ENCODE assay signal across 18 cellular contexts in genomic region chr13:66503890-66504289, GRCh38.
DNase-seq lines count a peak whose midpoint lies in the region; ATAC-seq and TF ChIP-seq lines count a peak whose summit lies in the region.
"Had no signal": no experiment of that assay in that cellular context is flagged by ENCODE, and none has a peak within 500 bp of the region (broad histone marks: within the 10 kb centered on the region; RNA-seq: fewer than 3 reads in every experiment).

No MANE protein-coding gene starts in this region.

- no peaks in the 10 kb centered on the region for H3K36me3 Mint-ChIP-seq in neural progenitor cell
- H3K36me3 Mint-ChIP-seq: CD4-positive, alpha-beta memory T cell had no signal

- H3K4me1 ChIP-seq in HAP-1: peaks cover 17% of the 10 kb centered on the region
- no peaks in the 10 kb centered on the region for H3K4me1 ChIP-seq in hepatocyte (ENCODE audit: insufficient read depth)
- peaks cover 18% of the 10 kb centered on the region for H3K4me1 ChIP-seq in neural progenitor cell
- H3K4me1 ChIP-seq: BE2C had no signal

- DNase-seq in HAP-1 (ENCODE audit: low spot score in 2 of 2): peak; percentile 33 to 48
- DNase-seq in NCI-H69 (lab: John Stamatoyannopoulos, UW): peak; percentile 88
- peak; percentile 15 for DNase-seq in hepatocyte (ENCODE audit: low spot score)
- DNase-seq in neural progenitor cell (ENCODE audit: low spot score): peak; percentile 52
- DNase-seq in GF-D8 (lab: John Stamatoyannopoulos, UW): no peak
- DNase-seq: BE2C; CD4-positive, alpha-beta memory T cell; DND-41; GM23248; KG1; MM.1S; NCI-H1105; NCI-H187 treated with DMSO at 0.1 percent for 48 hours; NCI-H524; NK-92 treated with Interleukin-12 subunit alpha and Interleukin-12 subunit beta, amount 100 ng/mL, for 24 hours had no signal

- no peaks in the 10 kb centered on the region for H3K27me3 ChIP-seq in HAP-1 (ENCODE audit: low read depth)
- no peaks in the 10 kb centered on the region for H3K27me3 ChIP-seq in hepatocyte
- no peaks in the 10 kb centered on the region for H3K27me3 ChIP-seq in neural progenitor cell
- H3K27me3 ChIP-seq: BE2C had no signal

- peaks cover 2% of the 10 kb centered on the region for H3K9me3 Mint-ChIP-seq in neural progenitor cell

- H3K9me2 ChIP-seq in hepatocyte (replicated peaks; ENCODE audit: insufficient read depth): no peaks in the 10 kb centered on the region

- H3K4me3 Mint-ChIP-seq in neural progenitor cell: no peak overlapping the region
- H3K4me3 Mint-ChIP-seq: CD4-positive, alpha-beta memory T cell had no signal

- no peaks in the 10 kb centered on the region for H4K20me1 ChIP-seq in hepatocyte (ENCODE audit: insufficient read depth, poor library complexity, severe bottlenecking)
- H4K20me1 ChIP-seq in neural progenitor cell (ENCODE audit: low read depth): no peaks in the 10 kb centered on the region

- H3K79me2 ChIP-seq in hepatocyte (no peaks in the 10 kb centered on the region), neural progenitor cell (ENCODE audit: low read depth) (no peaks in the 10 kb centered on the region)

- in situ Hi-C loops in HAP-1 (cut with MboI; ENCODE audit: low sequenced_read_pairs): no loop called here

- H3K27ac Mint-ChIP-seq in neural progenitor cell: no peak overlapping the region
- H3K27ac Mint-ChIP-seq: CD4-positive, alpha-beta memory T cell had no signal

- H3K9me3 ChIP-seq in HAP-1 (no peaks in the 10 kb centered on the region), hepatocyte (ENCODE audit: low read depth) (no peaks in the 10 kb centered on the region), neural progenitor cell (ENCODE audit: low read depth) (no peaks in the 10 kb centered on the region)
- H3K9me3 ChIP-seq: BE2C had no signal

- H3K4me2 ChIP-seq in hepatocyte: no peak overlapping the region
- H3K4me2 ChIP-seq in neural progenitor cell: peak overlapping the region; percentile 21

- H3K27ac ChIP-seq in hepatocyte (no peak overlapping the region), neural progenitor cell (no peak overlapping the region)
- H3K27ac ChIP-seq: GM23248, HL-60 had no signal

- no peak for TF ChIP-seq CTCF in hepatocyte (IDR thresholded peaks at IDR 0.05; ENCODE audit: poor library complexity)
- no peak for TF ChIP-seq CTCF in neural progenitor cell (IDR thresholded peaks at IDR 0.05)

- no peak overlapping the region for H3K4me3 ChIP-seq in HAP-1
- H3K4me3 ChIP-seq in hepatocyte: no peak overlapping the region
- no peak overlapping the region for H3K4me3 ChIP-seq in neural progenitor cell
- H3K4me3 ChIP-seq: GM23248 had no signal

- no peaks in the 10 kb centered on the region for H3K36me3 ChIP-seq in HAP-1 (replicated peaks)
- H3K36me3 ChIP-seq in hepatocyte (replicated peaks; ENCODE audit: insufficient read depth, low read depth): no peaks in the 10 kb centered on the region
- H3K36me3 ChIP-seq in neural progenitor cell: no peaks in the 10 kb centered on the region
- H3K36me3 ChIP-seq: BE2C had no signal

- ATAC-seq in HG03108 (IDR thresholded peaks at IDR 0.05; ENCODE audit: unreplicated experiment) (no peak), GM21723 (IDR thresholded peaks at IDR 0.05; ENCODE audit: unreplicated experiment) (no peak)

- WGBS in hepatocyte (ENCODE audit: low lambda C conversion rate, missing lambda C conversion rate): 45% methylated on average over 6 of the region's 6 CpGs

- no peaks in the 10 kb centered on the region for H3K27me3 Mint-ChIP-seq in neural progenitor cell (ENCODE audit: insufficient read depth, low read depth)
- H3K27me3 Mint-ChIP-seq: CD4-positive, alpha-beta memory T cell had no signal

- H3K9ac ChIP-seq in neural progenitor cell: no peak overlapping the region
- H3K9ac ChIP-seq: GM23248 had no signal

- H2AFZ ChIP-seq in hepatocyte (no peak overlapping the region), neural progenitor cell (replicated peaks) (no peak overlapping the region)
- H2AFZ ChIP-seq: GM23248 had no signal

- no peaks in the 10 kb centered on the region for H3F3A ChIP-seq in neural progenitor cell (ENCODE audit: low read depth)

- H3K4me1 Mint-ChIP-seq in neural progenitor cell: peaks cover 4% of the 10 kb centered on the region
- H3K4me1 Mint-ChIP-seq: CD4-positive, alpha-beta memory T cell had no signal
